14 cellular contexts compared by ENCODE assay signal in the genomic region with DNA sequence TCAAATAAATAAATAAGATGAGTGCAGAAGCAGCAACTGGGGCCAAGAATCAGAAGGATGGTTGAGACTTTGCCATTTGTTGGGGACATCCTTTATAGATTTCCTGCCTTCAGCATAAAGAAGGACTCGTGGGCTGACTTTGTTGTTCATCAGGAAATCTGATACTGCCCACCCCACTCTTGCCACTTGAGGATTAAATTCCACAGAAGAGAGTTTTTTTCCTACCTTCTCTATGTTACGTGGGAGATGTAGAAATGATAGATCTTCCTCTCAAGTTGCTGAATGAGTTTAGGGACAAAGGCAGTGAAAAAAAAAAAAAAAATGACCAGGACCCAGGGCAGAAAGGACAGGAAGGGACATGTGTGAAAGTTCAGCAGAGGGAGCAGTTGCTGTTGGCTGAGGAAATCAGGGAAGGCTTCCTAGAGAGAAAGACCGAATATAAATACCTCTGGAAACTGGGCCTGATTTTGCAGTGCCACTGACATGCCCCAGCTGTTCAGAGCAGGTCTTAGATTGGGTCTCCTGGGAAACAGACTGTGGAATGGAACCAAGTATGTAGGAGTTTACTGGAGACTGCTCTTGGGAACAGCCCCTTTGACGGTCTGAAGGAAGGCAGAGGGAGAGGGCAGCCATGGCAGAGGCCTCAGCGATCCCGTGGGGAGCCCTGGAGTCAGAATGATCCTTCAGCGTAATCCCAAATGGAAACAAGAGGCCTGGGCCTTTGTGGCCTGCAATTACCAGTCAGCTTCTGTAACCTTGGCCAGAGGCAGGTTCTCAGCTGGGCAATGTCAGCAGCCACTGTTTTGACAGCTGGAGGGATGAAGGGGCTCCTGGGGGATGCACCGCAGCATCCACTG. TPM values are rescaled to one million over a fixed set of nuclear protein-coding genes. Genes with fewer than 3 reads are reported as not detected.
A peak's percentile ranks its signal among the peaks of the same experiment; 100 is the strongest.
DNase-seq lines count a peak whose midpoint lies in the region; ATAC-seq, FAIRE-seq and TF ChIP-seq lines count a peak whose summit lies in the region.
"Had no signal": no experiment of that assay in that cellular context is flagged by ENCODE, and none has a peak within 500 bp of the region (broad histone marks: within the 10 kb centered on the region; RNA-seq: fewer than 3 reads in every experiment).

No MANE protein-coding gene starts in this region.

- TF ChIP-seq EP300 in gastroesophageal sphincter (IDR thresholded peaks at IDR 0.05), result no peak

- H3K9ac ChIP-seq in astrocyte (ENCODE audit: low read length), result no peak overlapping the region

- peaks cover 7% of the 10 kb centered on the region for H3K27me3 Mint-ChIP-seq in astrocyte (ENCODE audit: low read depth, unreplicated experiment)
- peaks cover 0 to 2% (median 0%) of the 10 kb centered on the region in 3 donors for H3K27me3 Mint-ChIP-seq in immature natural killer cell (ENCODE audit: low read depth in 3 of 3)
- H3K27me3 Mint-ChIP-seq: activated CD8-positive, alpha-beta memory T cell treated with anti-CD3 and anti-CD28 coated beads, Interleukin-2, amount 10 ng/mL, durations not matched to agents 7 days and 5 days had no signal

- peak; percentile 14 for DNase-seq in astrocyte (ENCODE audit: low read depth)
- peak; percentile 53 for DNase-seq in myocyte (ENCODE audit: low read depth)
- DNase-seq in upper lobe of right lung, result no peak
- no peak for DNase-seq in WERI-Rb-1
- no peak for DNase-seq in immature natural killer cell
- DNase-seq: activated CD8-positive, alpha-beta memory T cell treated with anti-CD3 and anti-CD28 coated beads, Interleukin-2, amount 10 ng/mL, durations not matched to agents 7 days and 5 days; anterior cingulate cortex; DMS153; NCI-H345; T1000 had no signal

- H3K36me3 ChIP-seq in astrocyte (ENCODE audit: insufficient read depth, low read length), result no peaks in the 10 kb centered on the region
- no peaks in the 10 kb centered on the region for H3K36me3 ChIP-seq in gastroesophageal sphincter
- no peaks in the 10 kb centered on the region for H3K36me3 ChIP-seq in upper lobe of right lung
- H3K36me3 ChIP-seq in WERI-Rb-1, result no peaks in the 10 kb centered on the region

- 22 to 29% methylated on average over 1 to 3 of the region's 8 CpGs for WGBS in gastroesophageal sphincter (ENCODE audit: low coverage in 1 of 2), 2 donors

- H3K4me1 Mint-ChIP-seq in astrocyte (ENCODE audit: low read depth, unreplicated experiment) (peaks cover 15% of the 10 kb centered on the region), immature natural killer cell (no peaks in the 10 kb centered on the region)
- H3K4me1 Mint-ChIP-seq: activated CD8-positive, alpha-beta memory T cell treated with anti-CD3 and anti-CD28 coated beads, Interleukin-2, amount 10 ng/mL, durations not matched to agents 7 days and 5 days had no signal

- no peak overlapping the region for H3K4me3 ChIP-seq in astrocyte (ENCODE audit: insufficient read depth, low read depth, low read length)
- no peak overlapping the region for H3K4me3 ChIP-seq in gastroesophageal sphincter
- no peak overlapping the region for H3K4me3 ChIP-seq in upper lobe of right lung
- no peak overlapping the region for H3K4me3 ChIP-seq in WERI-Rb-1 (ENCODE audit: low read depth, low read length)

- intact Hi-C loops in upper lobe of right lung (cut with DNase I), result no loop called here

- H3K4me3 Mint-ChIP-seq in astrocyte (ENCODE audit: unreplicated experiment), result no peak overlapping the region
- no peak overlapping the region for H3K4me3 Mint-ChIP-seq in immature natural killer cell
- H3K4me3 Mint-ChIP-seq: activated CD8-positive, alpha-beta memory T cell treated with anti-CD3 and anti-CD28 coated beads, Interleukin-2, amount 10 ng/mL, durations not matched to agents 7 days and 5 days had no signal

- no peaks in the 10 kb centered on the region for H3K79me2 ChIP-seq in astrocyte (ENCODE audit: insufficient read depth, low read length)

- peak overlapping the region; percentile 45 for H3K27ac Mint-ChIP-seq in astrocyte (ENCODE audit: unreplicated experiment)
- H3K27ac Mint-ChIP-seq in immature natural killer cell, result no peak overlapping the region
- H3K27ac Mint-ChIP-seq: activated CD8-positive, alpha-beta memory T cell treated with anti-CD3 and anti-CD28 coated beads, Interleukin-2, amount 10 ng/mL, durations not matched to agents 7 days and 5 days had no signal

- H3K9me3 ChIP-seq in astrocyte (ENCODE audit: insufficient read depth, low read depth, low read length) (no peaks in the 10 kb centered on the region), gastroesophageal sphincter (no peaks in the 10 kb centered on the region), upper lobe of right lung (no peaks in the 10 kb centered on the region), WERI-Rb-1 (ENCODE audit: severe bottlenecking) (no peaks in the 10 kb centered on the region)

- H3K4me1 ChIP-seq in astrocyte (ENCODE audit: insufficient read depth, low read length) (no peaks in the 10 kb centered on the region), gastroesophageal sphincter (peaks cover 3 to 32% (median 14%) of the 10 kb centered on the region in 3 donors), upper lobe of right lung (peaks cover 9% of the 10 kb centered on the region)

- H3K27me3 ChIP-seq in astrocyte (ENCODE audit: insufficient read depth, low read length) (no peaks in the 10 kb centered on the region), gastroesophageal sphincter (no peaks in the 10 kb centered on the region), upper lobe of right lung (no peaks in the 10 kb centered on the region), WERI-Rb-1 (ENCODE audit: insufficient read depth, low read depth, severe bottlenecking) (peaks cover 13% of the 10 kb centered on the region)

- TF ChIP-seq CTCF in astrocyte (IDR thresholded peaks at IDR 0.05; ENCODE audit: insufficient read depth, low read depth, low read length) (no peak), gastroesophageal sphincter (IDR thresholded peaks at IDR 0.05) (no peak), upper lobe of right lung (IDR thresholded peaks at IDR 0.05) (no peak), WERI-Rb-1 (IDR thresholded peaks at IDR 0.05; ENCODE audit: low read depth, low read length) (no peak)

- H3K9me3 Mint-ChIP-seq in astrocyte (ENCODE audit: unreplicated experiment), result peaks cover 2% of the 10 kb centered on the region
- no peaks in the 10 kb centered on the region for H3K9me3 Mint-ChIP-seq in immature natural killer cell

- H3K36me3 Mint-ChIP-seq in astrocyte (ENCODE audit: low read depth, unreplicated experiment) (peaks cover 11% of the 10 kb centered on the region), immature natural killer cell (peaks cover 3 to 10% (median 5%) of the 10 kb centered on the region in 3 donors)
- H3K36me3 Mint-ChIP-seq: activated CD8-positive, alpha-beta memory T cell treated with anti-CD3 and anti-CD28 coated beads, Interleukin-2, amount 10 ng/mL, durations not matched to agents 7 days and 5 days had no signal

- no peak for FAIRE-seq in astrocyte (lab: Jason Lieb, UNC)
- FAIRE-seq: RCC 7860 had no signal

- H3K27ac ChIP-seq in astrocyte (ENCODE audit: low read depth, low read length) (no peak overlapping the region), gastroesophageal sphincter (peak overlapping the region; percentile 37 to 78 (median 73)), upper lobe of right lung (peak overlapping the region; percentile 32), WERI-Rb-1 (no peak overlapping the region)

- H3K4me2 ChIP-seq in astrocyte (ENCODE audit: low read length), result no peak overlapping the region

- ATAC-seq in gastroesophageal sphincter, result peak; percentile 84
- ATAC-seq in upper lobe of right lung, result peak; percentile 71
- no peak for ATAC-seq in HG03432 (IDR thresholded peaks at IDR 0.05; ENCODE audit: unreplicated experiment)
- ATAC-seq: activated CD8-positive, alpha-beta memory T cell treated with anti-CD3 and anti-CD28 coated beads, Interleukin-2, amount 10 ng/mL, durations not matched to agents 7 days and 5 days had no signal

- no peak for TF ChIP-seq POLR2A in gastroesophageal sphincter (IDR thresholded peaks at IDR 0.05)

- no peaks in the 10 kb centered on the region for H4K20me1 ChIP-seq in astrocyte (ENCODE audit: insufficient read depth, low read length)

- no peak overlapping the region for H2AFZ ChIP-seq in astrocyte (ENCODE audit: low read depth, low read length)

RNA-seq across cellular contexts. Expression of gene C3orf20, which starts 50.9 kb away (rescaled TPM):
- 0.16 TPM in 1 of 2 replicates, not detected in the other for total RNA-seq in astrocyte
- under 1 TPM in 1 of 4 donors, not detected in 3; 0.13 TPM for total RNA-seq in gastroesophageal sphincter
- total RNA-seq in myocyte, result not detected in 2 replicates
- 0.05 TPM for polyA plus RNA-seq in myocyte (2012)
- 0.14 TPM for total RNA-seq in upper lobe of right lung
- not detected for polyA plus RNA-seq in immature natural killer cell
- total RNA-seq: lower leg skin had no signal

Comparison
In these comparisons a context has a peak if more than half of its experiments do, and no peak if none do; other contexts are left out.
1. DNase-seq: peak in astrocyte (single experiment) and myocyte (single experiment); none in upper lobe of right lung (single experiment), WERI-Rb-1 (single experiment) and immature natural killer cell (0 of 3).
2. H3K27ac ChIP-seq: peak in gastroesophageal sphincter (4 of 4) and upper lobe of right lung (single experiment); none in astrocyte (single experiment) and WERI-Rb-1 (single experiment).